ENCODE assay signal across 14 cellular contexts in genomic region chr12:11360205-11360883, GRCh38. TPM values are rescaled to one million over a fixed set of nuclear protein-coding genes. Genes with fewer than 3 reads are reported as not detected.
DNase-seq lines count a peak whose midpoint lies in the region; TF ChIP-seq lines count a peak whose summit lies in the region.
"Not testable (repeated sequence)": the region's sequence is repeated elsewhere in the genome, so short reads cannot be mapped to it uniquely, and the experiment has no call there.
"Had no signal": no experiment of that assay in that cellular context is flagged by ENCODE, and none has a peak within 500 bp of the region (broad histone marks: within the 10 kb centered on the region; RNA-seq: fewer than 3 reads in every experiment).

No MANE protein-coding gene starts in this region.

- H3K4me1 ChIP-seq in SK-N-SH (ENCODE audit: control insufficient read depth in 1 of 2, insufficient read depth in 2 of 2, low read depth in 1 of 2, low read length in 1 of 2); mammary epithelial cell (ENCODE audit: insufficient read depth, low read length): not testable (repeated sequence)

- not testable (repeated sequence) for H3K36me3 ChIP-seq in BJ (ENCODE audit: control insufficient read depth, insufficient read depth, low read length); SK-N-SH (replicated peaks in 1 of 2; ENCODE audit: control insufficient read depth in 1 of 2, insufficient read depth in 2 of 2, low read length in 1 of 2); mammary epithelial cell (ENCODE audit: insufficient read depth, low read length)

- intact Hi-C loops in mammary epithelial cell (cut with micrococcal nuclease), result not testable (repeated sequence)

- not testable (repeated sequence) for TF ChIP-seq EP300 in SK-N-SH (IDR thresholded peaks at IDR 0.05; ENCODE audit: borderline replicate concordance in 1 of 2, low read depth in 1 of 2, low read length in 1 of 2)

- not testable (repeated sequence) for H3K9me3 ChIP-seq in SK-N-SH; mammary epithelial cell (replicated peaks; ENCODE audit: insufficient read depth, low read length)

- H4K20me1 ChIP-seq in SK-N-SH (ENCODE audit: insufficient read depth); mammary epithelial cell (ENCODE audit: insufficient read depth, low read length): not testable (repeated sequence)

- H3K27ac ChIP-seq in SK-N-SH (ENCODE audit: low read depth in 2 of 2, low read length in 1 of 2); mammary epithelial cell (ENCODE audit: insufficient read depth, low read depth, low read length): not testable (repeated sequence)

- H3K4me3 ChIP-seq in BJ (ENCODE audit: low read depth, low read length); SK-N-SH (ENCODE audit: low read depth in 2 of 2, low read length in 1 of 2); mammary epithelial cell (replicated peaks in 1 of 3; ENCODE audit: insufficient read depth in 1 of 3, low read depth in 2 of 3, low read length in 3 of 3); fibroblast of mammary gland (ENCODE audit: control insufficient read depth, low read depth, low read length): not testable (repeated sequence)

- H3K27me3 ChIP-seq in BJ (ENCODE audit: control insufficient read depth, insufficient read depth, low read length); SK-N-SH (ENCODE audit: insufficient read depth); mammary epithelial cell (ENCODE audit: insufficient read depth, low read length): not testable (repeated sequence)

- WGBS in SK-N-SH (ENCODE audit: low lambda C conversion rate), result 2% methylated on average over 1 of the region's 1 CpG
- WGBS in mammary epithelial cell (ENCODE audit: low coverage, missing lambda C conversion rate), result 0% methylated on average over 1 of the region's 1 CpG

- not testable (repeated sequence) for H3K79me2 ChIP-seq in SK-N-SH (ENCODE audit: insufficient read depth); mammary epithelial cell (ENCODE audit: insufficient read depth, low read length)

- not testable (repeated sequence) for H3K9ac ChIP-seq in SK-N-SH; mammary epithelial cell (ENCODE audit: insufficient read depth, low read length)

- H3F3A ChIP-seq in SK-N-SH (replicated peaks; ENCODE audit: insufficient read depth), result not testable (repeated sequence)

- not testable (repeated sequence) for BruUV-seq in mammary epithelial cell (replicated peaks; lab: Mats Ljungman, UMichigan)

- not testable (repeated sequence) for TF ChIP-seq RAD21 in SK-N-SH (IDR thresholded peaks at IDR 0.05; ENCODE audit: low read length)

- not testable (repeated sequence) for H3K4me2 ChIP-seq in SK-N-SH; mammary epithelial cell (ENCODE audit: insufficient read depth, low read depth, low read length)

- H2AFZ ChIP-seq in SK-N-SH (ENCODE audit: low read depth); mammary epithelial cell (ENCODE audit: low read depth, low read length): not testable (repeated sequence)

- DNase-seq in BJ (ENCODE audit: low read depth) (peak; percentile 4), HCEC 1CT (peak; percentile 70), LHCN-M2 (ENCODE audit: low read depth) (peak; percentile 37), mammary epithelial cell (peak; percentile 54), fibroblast of mammary gland (ENCODE audit: low read depth) (peak; percentile 69), kidney glomerular epithelial cell (lab: John Stamatoyannopoulos, UW) (peak; percentile 37)
- DNase-seq in SK-N-SH, result not testable (repeated sequence)

- TF ChIP-seq CTCF in BJ (IDR thresholded peaks at IDR 0.05; ENCODE audit: insufficient read depth, low read depth, low read length); SK-N-SH (IDR thresholded peaks at IDR 0.05); mammary epithelial cell (conservative IDR thresholded peaks at IDR 0.05 in 1 of 2, IDR thresholded peaks at IDR 0.05 in 1 of 2; ENCODE audit: extremely low read depth in 1 of 2, insufficient read depth in 1 of 2, low read depth in 1 of 2, low read length in 2 of 2); fibroblast of mammary gland (conservative IDR thresholded peaks at IDR 0.05; ENCODE audit: control insufficient read depth, insufficient read depth, low read depth, low read length): not testable (repeated sequence)

- CTCF ChIA-PET in BJ (lab: Yijun Ruan, JAX); SK-N-SH (lab: Yijun Ruan, JAX); mammary epithelial cell (lab: Charles Lee; ENCODE audit: low non-redundant PET): not testable (repeated sequence)

- in situ Hi-C loops in mammary epithelial cell (cut with MboI; ENCODE audit: low sequenced_read_pairs in 2 of 2), result not testable (repeated sequence)

- H3K9me2 ChIP-seq in SK-N-SH, result not testable (repeated sequence)

- POLR2A ChIA-PET in BJ (lab: Charles Lee); SK-N-SH (lab: Yijun Ruan, JAX): not testable (repeated sequence)

- dilution Hi-C loops in mammary epithelial cell (cut with HindIII; ENCODE audit: low sequenced_read_pairs), result not testable (repeated sequence)

TF ChIP-seq in SK-N-SH, 30 proteins besides CTCF, POLR2A, EP300 and RAD21:
- TF ChIP-seq JUND (IDR thresholded peaks at IDR 0.05) (0 out of 2 replicates have a peak, but pooled peaks have one; percentile 6), FOSL2 (IDR thresholded peaks at IDR 0.05; ENCODE audit: borderline replicate concordance, low read depth) (peak; percentile 8; the same call in 1 of the 2 replicates)

RNA-seq across cellular contexts. Expression of gene PRB2, which starts 35.0 kb away (rescaled TPM):
- polyA plus RNA-seq in BJ (2011; rRNA removed) (not detected in 2 replicates), SK-N-SH (2012; rRNA removed) (not detected in 2 replicates), mammary epithelial cell (0.09 TPM)
- not detected in 2 replicates for polyA minus RNA-seq in BJ (2011; rRNA and poly(A)+ RNA removed)
- total RNA-seq in LHCN-M2 (2014; rRNA removed) (not detected in 2 replicates), mammary epithelial cell (not detected)
- not detected for polyA plus RNA-seq in LHCN-M2 (2012)
- not detected in 2 replicates for polyA plus RNA-seq in SK-N-SH (2012; cell fraction: cytosol; rRNA removed)
- not detected in 2 replicates for polyA plus RNA-seq in SK-N-SH (2012; cell fraction: nucleus; rRNA removed)
- not detected for polyA minus RNA-seq in mammary epithelial cell
- total RNA-seq: A673; Caco-2; CD4-positive, CD25-positive, alpha-beta regulatory T cell; G401; H9; NCI-H460; Right ventricle myocardium inferior had no signal
- polyA plus RNA-seq: CD4-positive, CD25-positive, alpha-beta regulatory T cell had no signal

RNA-seq across cellular contexts. Expression of gene PRB4, which starts 50.1 kb away (rescaled TPM):
- polyA plus RNA-seq in BJ (2011; rRNA removed), result not detected in 2 replicates
- polyA minus RNA-seq in BJ (2011; rRNA and poly(A)+ RNA removed), result not detected in 2 replicates
- not detected in 2 replicates for total RNA-seq in LHCN-M2 (2014; rRNA removed)
- not detected for polyA plus RNA-seq in LHCN-M2 (2012)
- polyA plus RNA-seq in SK-N-SH (2012; rRNA removed), result not detected in 2 replicates
- not detected in 2 replicates for polyA plus RNA-seq in SK-N-SH (2012; cell fraction: cytosol; rRNA removed)
- polyA plus RNA-seq in SK-N-SH (2012; cell fraction: nucleus; rRNA removed), result not detected in 2 replicates
- not detected for total RNA-seq in mammary epithelial cell
- polyA plus RNA-seq in mammary epithelial cell, result not detected
- not detected for polyA minus RNA-seq in mammary epithelial cell
- total RNA-seq: A673; Caco-2; CD4-positive, CD25-positive, alpha-beta regulatory T cell; G401; H9; NCI-H460; Right ventricle myocardium inferior had no signal
- polyA plus RNA-seq: CD4-positive, CD25-positive, alpha-beta regulatory T cell had no signal
